ENCODE assay signal across 8 cellular contexts in genomic region chr12:12562585-12563245, GRCh38. TPM values are rescaled to one million over a fixed set of nuclear protein-coding genes. Genes with fewer than 3 reads are reported as not detected.
DNase-seq lines count a peak whose midpoint lies in the region; FAIRE-seq and TF ChIP-seq lines count a peak whose summit lies in the region.

TSS of gene DUSP16 (minus strand) at chr12:12562863. CDS start at chr12:12521098, 41,765 bp downstream.

- peak; percentile 20 for TF ChIP-seq RAD21 in neural cell (conservative IDR thresholded peaks at IDR 0.05)

- H3K9me2 ChIP-seq in Loucy (replicated peaks; ENCODE audit: low read depth, low read length): no peaks in the 10 kb centered on the region
- H3K9me2 ChIP-seq in neural cell (ENCODE audit: insufficient read depth, low read length): no peaks in the 10 kb centered on the region

- peak within 1 kb of the TSS; percentile 83 for H2AFZ ChIP-seq in Loucy (ENCODE audit: low read length)
- H2AFZ ChIP-seq in neural cell (ENCODE audit: low read depth, low read length): peak within 1 kb of the TSS; percentile 27

- H3F3A ChIP-seq in Loucy (ENCODE audit: low read depth) (peaks cover 10% of the 10 kb centered on the region; the same call in 1 of the 2 replicates), neural cell (ENCODE audit: insufficient read depth, low read length, poor library complexity, severe bottlenecking) (no peaks in the 10 kb centered on the region)

- H3K36me3 ChIP-seq in Loucy (ENCODE audit: insufficient read depth, low read length) (no peaks in the 10 kb centered on the region), SJCRH30 (no peaks in the 10 kb centered on the region), neural cell (ENCODE audit: insufficient read depth, low read length) (no peaks in the 10 kb centered on the region), stomach smooth muscle (ENCODE audit: control insufficient read depth in 2 of 2, insufficient read depth in 2 of 2, low read length in 2 of 2) (no peaks in the 10 kb centered on the region)

- DNase-seq in GDM1 (lab: John Stamatoyannopoulos, UW): peak; percentile 13
- DNase-seq in H54 (ENCODE audit: insufficient read length, low spot score): peak; percentile 84
- DNase-seq in SJCRH30: peak; percentile 89 to 94
- DNase-seq in activated gamma-delta T cell treated with anti-CD3 and anti-CD28 coated beads, Interleukin-2, amount 50 U/mL, for 16 hours (ENCODE audit: low read depth): peak; percentile 50
- peak; percentile 85 to 94 for DNase-seq in foreskin fibroblast

- H3K27me3 ChIP-seq in Loucy (ENCODE audit: insufficient read depth, low read length, poor library complexity, severe bottlenecking) (no peaks in the 10 kb centered on the region), SJCRH30 (no peaks in the 10 kb centered on the region), neural cell (ENCODE audit: insufficient read depth, low read depth, low read length) (peaks cover 31% of the 10 kb centered on the region), stomach smooth muscle (ENCODE audit: control insufficient read depth in 1 of 2, insufficient read depth in 2 of 2, low read length in 2 of 2) (no peaks in the 10 kb centered on the region)

- TF ChIP-seq CTCF in Loucy (conservative IDR thresholded peaks at IDR 0.05; ENCODE audit: low read length) (no peak), foreskin fibroblast (IDR thresholded peaks at IDR 0.05; ENCODE audit: low read depth, low read length) (no peak), neural cell (IDR thresholded peaks at IDR 0.05; ENCODE audit: poor library complexity, severe bottlenecking) (peak; percentile 37)

- no peaks in the 10 kb centered on the region for H3K79me2 ChIP-seq in Loucy (ENCODE audit: insufficient read depth, low read length)
- H3K79me2 ChIP-seq in neural cell (replicated peaks; ENCODE audit: insufficient read depth, low read length): peaks cover 17% of the 10 kb centered on the region

- H3K27ac ChIP-seq in SJCRH30: peak within 1 kb of the TSS; percentile 93
- H3K27ac ChIP-seq in neural cell (ENCODE audit: low read length): peak within 1 kb of the TSS; percentile 64
- peak within 1 kb of the TSS; percentile 96 for H3K27ac ChIP-seq in stomach smooth muscle (ENCODE audit: low read length)

- H3K9ac ChIP-seq in Loucy (ENCODE audit: low read depth, low read length, poor library complexity, severe bottlenecking) (peak within 1 kb of the TSS; percentile 68), neural cell (ENCODE audit: low read length) (peak within 1 kb of the TSS; percentile 81), stomach smooth muscle (ENCODE audit: low read length in 2 of 2) (peak within 1 kb of the TSS; percentile 97 to 98)

- TF ChIP-seq POLR2A in H54 (IDR thresholded peaks at IDR 0.05; ENCODE audit: low read depth, low read length): peak; percentile 58

- H3K4me2 ChIP-seq in Loucy (ENCODE audit: low read depth, low read length, poor library complexity, severe bottlenecking) (peak within 1 kb of the TSS; percentile 94), neural cell (ENCODE audit: low read length) (peak within 1 kb of the TSS; percentile 27)

- H3K4me3 ChIP-seq in Loucy (ENCODE audit: low read length, poor library complexity, severe bottlenecking) (peak within 1 kb of the TSS; percentile 75), SJCRH30 (peak within 1 kb of the TSS; percentile 66), foreskin fibroblast (ENCODE audit: low read depth in 1 of 2, low read length in 2 of 2) (peak within 1 kb of the TSS; percentile 92 to 93), neural cell (ENCODE audit: low read length) (peak within 1 kb of the TSS; percentile 78), stomach smooth muscle (ENCODE audit: low read length in 2 of 2) (peak within 1 kb of the TSS; percentile 79 to 88)

- peak; percentile 67 for FAIRE-seq in H54 (lab: Jason Lieb, UNC)

- H3K9me3 ChIP-seq in Loucy (ENCODE audit: insufficient read depth, low read depth, low read length) (no peaks in the 10 kb centered on the region), SJCRH30 (replicated peaks) (no peaks in the 10 kb centered on the region), neural cell (ENCODE audit: low read length) (no peaks in the 10 kb centered on the region), stomach smooth muscle (ENCODE audit: control insufficient read depth in 2 of 2, low read length in 2 of 2) (peaks cover 0 to 3% of the 10 kb centered on the region in 2 donors)

- H4K20me1 ChIP-seq in Loucy (ENCODE audit: insufficient read depth, low read length, poor library complexity, severe bottlenecking) (no peaks in the 10 kb centered on the region), neural cell (ENCODE audit: insufficient read depth) (no peaks in the 10 kb centered on the region)

- peak; percentile 61 for TF ChIP-seq EP300 in neural cell (conservative IDR thresholded peaks at IDR 0.05; ENCODE audit: poor library complexity, severe bottlenecking)

- H3K4me1 ChIP-seq in Loucy (ENCODE audit: insufficient read depth, low read length, poor library complexity, severe bottlenecking) (peaks cover 9% of the 10 kb centered on the region), SJCRH30 (peaks cover 13% of the 10 kb centered on the region), stomach smooth muscle (ENCODE audit: control insufficient read depth, insufficient read depth, low read length) (peaks cover 11% of the 10 kb centered on the region)

TF ChIP-seq in neural cell, 6 proteins besides CTCF, POLR2A, EP300 and RAD21:
- TF ChIP-seq EZH2 (IDR thresholded peaks at IDR 0.05; ENCODE audit: borderline replicate concordance, insufficient read depth, low read length, poor library complexity, severe bottlenecking) (no peak), TAF1 (IDR thresholded peaks at IDR 0.05; ENCODE audit: low read depth) (peak; percentile 41)
TF ChIP-seq in neural cell: peak in this region for 1.

RNA-seq across cellular contexts. Expression of gene DUSP16, which starts in this region (rescaled TPM):
- total RNA-seq in SJCRH30 (2014; rRNA removed; shearing (Covaris generic)): 5.0 and 5.3 TPM in 2 replicates
- 39.5 and 42.5 TPM in 2 replicates for polyA plus RNA-seq in neural cell
- 83.1 and 88.1 TPM in 2 replicates for polyA minus RNA-seq in neural cell

Comparison
In these comparisons a context has a peak if more than half of its experiments do, and no peak if none do; other contexts are left out.
1. Peak in every context shown above with its lines: DNase-seq, H3K4me3 ChIP-seq and H3K27ac ChIP-seq.
2. DNase-seq: peak in every context shown above with its lines; median percentile 92 in SJCRH30; 90 in foreskin fibroblast; 84 in H54; 50 in activated gamma-delta T cell treated with anti-CD3 and anti-CD28 coated beads, Interleukin-2, amount 50 U/mL, for 16 hours; 13 in GDM1.